ENCODE assay signal across 10 cellular contexts in genomic region chr12:26156201-26156871, GRCh38. TPM values are rescaled to one million over a fixed set of nuclear protein-coding genes. Genes with fewer than 3 reads are reported as not detected.
DNase-seq lines count a peak whose midpoint lies in the region; ATAC-seq and TF ChIP-seq lines count a peak whose summit lies in the region.
"Had no signal": no experiment of that assay in that cellular context is flagged by ENCODE, and none has a peak within 500 bp of the region (broad histone marks: within the 10 kb centered on the region; RNA-seq: fewer than 3 reads in every experiment).

No MANE protein-coding gene starts in this region.

- no peak overlapping the region for H3K9ac ChIP-seq in mucosa of rectum (ENCODE audit: low read depth in 1 of 2, low read length in 2 of 2)

- no peaks in the 10 kb centered on the region for H3K36me3 ChIP-seq in mucosa of rectum (ENCODE audit: control insufficient read depth in 2 of 2, insufficient read depth in 2 of 2, low read length in 2 of 2)
- H3K36me3 ChIP-seq: ovary had no signal

- H3K4me1 Mint-ChIP-seq in glutamatergic neuron (ENCODE audit: low read depth, unreplicated experiment) (no peaks in the 10 kb centered on the region), immature natural killer cell (no peaks in the 10 kb centered on the region)
- H3K4me1 Mint-ChIP-seq: activated naive CD4-positive, alpha-beta T cell treated with anti-CD3 and anti-CD28 coated beads, Interleukin-2, amount 10 ng/mL, durations not matched to agents 7 days and 5 days had no signal

- H3K9me3 ChIP-seq in mucosa of rectum (ENCODE audit: control insufficient read depth in 2 of 2, low read length in 2 of 2): no peaks in the 10 kb centered on the region
- H3K9me3 ChIP-seq: ovary had no signal

- H3K4me3 Mint-ChIP-seq in glutamatergic neuron (ENCODE audit: unreplicated experiment) (no peak overlapping the region), immature natural killer cell (no peak overlapping the region)
- H3K4me3 Mint-ChIP-seq: activated naive CD4-positive, alpha-beta T cell treated with anti-CD3 and anti-CD28 coated beads, Interleukin-2, amount 10 ng/mL, durations not matched to agents 7 days and 5 days had no signal

- peaks cover 5% of the 10 kb centered on the region for H3K27me3 Mint-ChIP-seq in glutamatergic neuron (ENCODE audit: unreplicated experiment)
- peaks cover 0 to 13% (median 3%) of the 10 kb centered on the region in 3 donors for H3K27me3 Mint-ChIP-seq in immature natural killer cell (ENCODE audit: low read depth in 3 of 3)

- TF ChIP-seq CTCF in glutamatergic neuron (IDR thresholded peaks at IDR 0.05; ENCODE audit: partially characterized antibody, unreplicated experiment): no peak

- H3K36me3 Mint-ChIP-seq in glutamatergic neuron (ENCODE audit: unreplicated experiment) (no peaks in the 10 kb centered on the region), immature natural killer cell (no peaks in the 10 kb centered on the region)
- H3K36me3 Mint-ChIP-seq: activated naive CD4-positive, alpha-beta T cell treated with anti-CD3 and anti-CD28 coated beads, Interleukin-2, amount 10 ng/mL, durations not matched to agents 7 days and 5 days had no signal

- H3K9me3 Mint-ChIP-seq in glutamatergic neuron (ENCODE audit: unreplicated experiment): no peaks in the 10 kb centered on the region
- H3K9me3 Mint-ChIP-seq in immature natural killer cell: peaks cover 0 to 2% (median 0%) of the 10 kb centered on the region in 6 donors
- H3K9me3 Mint-ChIP-seq: activated naive CD4-positive, alpha-beta T cell treated with anti-CD3 and anti-CD28 coated beads, Interleukin-2, amount 10 ng/mL, durations not matched to agents 7 days and 5 days had no signal

- H3K27ac Mint-ChIP-seq in glutamatergic neuron (ENCODE audit: unreplicated experiment): no peak overlapping the region
- H3K27ac Mint-ChIP-seq in immature natural killer cell: no peak overlapping the region
- H3K27ac Mint-ChIP-seq: activated naive CD4-positive, alpha-beta T cell treated with anti-CD3 and anti-CD28 coated beads, Interleukin-2, amount 10 ng/mL, durations not matched to agents 7 days and 5 days had no signal

- ATAC-seq in GM18873 (IDR thresholded peaks at IDR 0.05; ENCODE audit: low FRiP score, unreplicated experiment) (peak; percentile 84), HG02610 (IDR thresholded peaks at IDR 0.05; ENCODE audit: unreplicated experiment) (peak; percentile 91)

- peak overlapping the region; percentile 57 to 59 for H3K27ac ChIP-seq in mucosa of rectum (ENCODE audit: low read depth in 2 of 2, low read length in 2 of 2)
- H3K27ac ChIP-seq: ovary had no signal

- DNase-seq in KBM-7: peak; percentile 68
- DNase-seq in glutamatergic neuron: no peak
- DNase-seq in globus pallidus (ENCODE audit: low spot score): no peak
- no peak for DNase-seq in NCI-H1105 treated with DMSO at 0.1 percent for 48 hours (lab: John Stamatoyannopoulos, UW)
- no peak for DNase-seq in immature natural killer cell
- DNase-seq: activated naive CD4-positive, alpha-beta T cell treated with anti-CD3 and anti-CD28 coated beads, Interleukin-2, amount 10 ng/mL, durations not matched to agents 7 days and 5 days; ovary had no signal

- no peak overlapping the region for H3K4me3 ChIP-seq in mucosa of rectum (ENCODE audit: low read length in 2 of 2)
- H3K4me3 ChIP-seq: ovary had no signal

- H3K4me1 ChIP-seq in mucosa of rectum (ENCODE audit: control insufficient read depth in 2 of 2, insufficient read depth in 2 of 2, low read length in 2 of 2): peaks cover 8 to 12% of the 10 kb centered on the region in 2 donors

- H3K27me3 ChIP-seq in mucosa of rectum (ENCODE audit: control insufficient read depth in 2 of 2, insufficient read depth in 2 of 2, low read length in 2 of 2): no peaks in the 10 kb centered on the region
- H3K27me3 ChIP-seq: ovary had no signal

- in situ Hi-C loops in KBM-7 (cut with MboI; ENCODE audit: low pct_unique_long_range_greater_than_20kb, low sequenced_read_pairs): no loop called here

RNA-seq across cellular contexts. Expression of gene BHLHE41, which starts 31.5 kb away (rescaled TPM):
- total RNA-seq in glutamatergic neuron (ENCODE audit: unreplicated experiment): 3.6 TPM
- not detected for polyA plus RNA-seq in immature natural killer cell

RNA-seq across cellular contexts. Expression of gene SSPN, which starts 39.0 kb away (rescaled TPM):
- 0.91 TPM for total RNA-seq in glutamatergic neuron (ENCODE audit: unreplicated experiment)
- not detected for polyA plus RNA-seq in immature natural killer cell
